8 cellular contexts compared by ENCODE assay signal in the genomic region with DNA sequence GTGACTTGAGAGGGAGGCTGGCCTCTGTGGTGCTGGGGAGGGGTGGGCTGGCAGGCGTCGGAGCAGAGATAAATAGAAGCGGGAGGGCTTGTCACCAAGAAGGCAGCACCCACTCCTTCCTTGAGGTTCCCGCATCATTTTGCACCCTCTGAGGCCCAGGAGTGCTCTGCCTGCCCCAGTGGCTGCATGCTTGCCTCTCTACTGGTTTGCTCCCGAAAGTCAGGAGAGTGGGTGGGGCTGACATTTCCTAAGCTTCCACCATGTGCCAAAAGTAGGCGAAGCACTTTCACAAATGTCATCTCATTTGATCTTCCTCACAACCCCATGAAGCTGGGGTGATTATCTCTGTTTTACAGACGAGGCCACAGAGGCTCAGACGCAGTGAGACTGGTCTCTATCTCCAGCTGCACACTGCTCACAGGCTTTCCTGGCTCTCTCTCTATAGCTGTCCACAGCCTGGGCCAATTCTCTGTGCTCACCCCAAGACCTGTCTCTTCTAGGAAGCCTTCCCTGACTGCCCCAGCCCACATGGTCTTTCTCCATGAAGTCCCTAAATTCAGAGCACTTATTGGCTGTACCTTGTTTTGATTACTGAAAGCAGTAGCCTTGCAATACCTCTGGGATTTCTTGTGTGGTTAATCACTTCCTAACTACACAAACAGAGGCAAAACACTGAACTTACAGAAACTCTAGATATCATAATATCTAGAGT. TPM values are rescaled to one million over a fixed set of nuclear protein-coding genes. Genes with fewer than 3 reads are reported as not detected.
DNase-seq lines count a peak whose midpoint lies in the region; ATAC-seq, FAIRE-seq and TF ChIP-seq lines count a peak whose summit lies in the region.

No MANE protein-coding gene starts in this region.

- no peaks in the 10 kb centered on the region for H3K9me2 ChIP-seq in MM.1S (replicated peaks; ENCODE audit: insufficient read depth, low read length)

- no peaks in the 10 kb centered on the region for H3K9me3 ChIP-seq in MM.1S (replicated peaks; ENCODE audit: insufficient read depth, low read length)

- ATAC-seq in HG02763 (IDR thresholded peaks at IDR 0.05; ENCODE audit: unreplicated experiment) = peak; percentile 52
- ATAC-seq in activated B cell treated with CpG ODN at 0.5 μM for 24 hours (ENCODE audit: low read depth) = peak; percentile 87

- no peak overlapping the region for H3K4me3 ChIP-seq in MM.1S (ENCODE audit: low read length)

- H3K9ac ChIP-seq in MM.1S (ENCODE audit: low read length) = no peak overlapping the region

- TF ChIP-seq POLR2A in GM12892 (IDR thresholded peaks at IDR 0.05; ENCODE audit: low read depth, low read length) (no peak), H54 (IDR thresholded peaks at IDR 0.05; ENCODE audit: low read depth, low read length) (no peak)

- no peaks in the 10 kb centered on the region for H3K79me2 ChIP-seq in MM.1S (ENCODE audit: low read length)

- no peaks in the 10 kb centered on the region for H4K20me1 ChIP-seq in MM.1S (ENCODE audit: insufficient read depth, low read length)

- POLR2A ChIA-PET in activated B cell treated with CpG ODN at 0.5 μM for 24 hours (lab: Charles Lee) = interaction anchor here (0.8 to 2.4 kb wide), 7 partner anchors 9 to 43 kb away, joined by 3 to 24 read pairs (median 8); a partner anchor contains a TSS

- peaks cover 19% of the 10 kb centered on the region for H3K4me1 ChIP-seq in MM.1S (ENCODE audit: low read length)

- H3K4me1 Mint-ChIP-seq in activated B cell treated with CpG ODN at 0.5 μM for 24 hours = peaks cover 74% of the 10 kb centered on the region

- no peak overlapping the region for H3K4me2 ChIP-seq in MM.1S (ENCODE audit: low read depth, low read length)

- peaks cover 9% of the 10 kb centered on the region for H3K36me3 Mint-ChIP-seq in activated B cell treated with CpG ODN at 0.5 μM for 24 hours (ENCODE audit: low read depth)

- peaks cover 13% of the 10 kb centered on the region for H3F3A ChIP-seq in MM.1S (ENCODE audit: insufficient read depth, low read length)

- H3K36me3 ChIP-seq in MM.1S (replicated peaks; ENCODE audit: insufficient read depth, low read length) = no peaks in the 10 kb centered on the region

- peak; percentile 95 for FAIRE-seq in GM12892 (lab: Jason Lieb, UNC)
- no peak for FAIRE-seq in H54 (lab: Jason Lieb, UNC)
- no peak for FAIRE-seq in frontal cortex (lab: Jason Lieb, UNC)

- peak overlapping the region; percentile 92 for H3K27ac Mint-ChIP-seq in activated B cell treated with CpG ODN at 0.5 μM for 24 hours

- TF ChIP-seq CTCF in activated B cell treated with CpG ODN at 0.5 μM for 24 hours (IDR thresholded peaks at IDR 0.05) = no peak
- no peak for TF ChIP-seq CTCF in MM.1S (IDR thresholded peaks at IDR 0.05; ENCODE audit: low read length)

- peak overlapping the region; percentile 70 for H3K4me3 Mint-ChIP-seq in activated B cell treated with CpG ODN at 0.5 μM for 24 hours

- H3K27me3 ChIP-seq in MM.1S (replicated peaks; ENCODE audit: insufficient read depth, low read length) = no peaks in the 10 kb centered on the region

- no peak overlapping the region for H2AFZ ChIP-seq in MM.1S (ENCODE audit: low read length)

- CTCF ChIA-PET in activated B cell treated with CpG ODN at 0.5 μM for 24 hours (lab: Charles Lee) = interaction anchor here (2.4 kb wide), 1 partner anchor 47 kb away, joined by 7 read pairs; no protein-coding TSS in a partner anchor

- no peaks in the 10 kb centered on the region for H3K9me3 Mint-ChIP-seq in activated B cell treated with CpG ODN at 0.5 μM for 24 hours

- DNase-seq in GM12892 (ENCODE audit: insufficient read length) (no peak), activated B cell treated with CpG ODN at 0.5 μM for 24 hours (no peak), inferior parietal cortex (ENCODE audit: extremely low spot score) (peak; percentile 51), H54 (ENCODE audit: insufficient read length, low spot score) (no peak), frontal cortex (ENCODE audit: low spot score in 2 of 2) (no peak), MM.1S (no peak), ureter (ENCODE audit: low spot score) (no peak)

- H3K27ac ChIP-seq in MM.1S (ENCODE audit: low read length) = no peak overlapping the region

- no peaks in the 10 kb centered on the region for H3K27me3 Mint-ChIP-seq in activated B cell treated with CpG ODN at 0.5 μM for 24 hours

- intact Hi-C loops in activated B cell treated with CpG ODN at 0.5 μM for 24 hours (cut with micrococcal nuclease) = loop anchor here (1.0 kb wide), 3 partner anchors 9 to 31 kb away; no protein-coding TSS in a partner anchor

RNA-seq across cellular contexts. Expression of a gene that starts 2.6 kb away (rescaled TPM):
- 0.74 TPM for polyA plus RNA-seq in GM12892 (2012; ENCODE audit: missing spikeins)
- total RNA-seq in activated B cell treated with CpG ODN at 0.5 μM for 24 hours = 4.4 and 5.7 TPM in 2 replicates
- 0.82 TPM for total RNA-seq in frontal cortex
- 1.9 TPM for total RNA-seq in ureter

RNA-seq across cellular contexts. Expression of a gene that starts 28.9 kb away (rescaled TPM):
- polyA plus RNA-seq in GM12892 (2012; ENCODE audit: missing spikeins) = 83.0 TPM
- total RNA-seq in activated B cell treated with CpG ODN at 0.5 μM for 24 hours (424 and 458 TPM in 2 replicates), frontal cortex (1.6 TPM), ureter (269 TPM)

Comparison
In these comparisons a context has a peak if more than half of its experiments do, and no peak if none do; other contexts are left out.
1. RNA of a gene that starts 28.9 kb away (total RNA-seq): 424 to 458 TPM in activated B cell treated with CpG ODN at 0.5 μM for 24 hours and 269 TPM in ureter (single experiment); 1.6 TPM in frontal cortex (single experiment); every median in the first group is over 100 times any median in the second.